10 cellular contexts compared by ENCODE assay signal in genomic region chr19:33390120-33390907, GRCh38. TPM values are rescaled to one million over a fixed set of nuclear protein-coding genes. Genes with fewer than 3 reads are reported as not detected.
A peak's percentile ranks its signal among the peaks of the same experiment; 100 is the strongest.
DNase-seq lines count a peak whose midpoint lies in the region; ATAC-seq and TF ChIP-seq lines count a peak whose summit lies in the region.
"Had no signal": no experiment of that assay in that cellular context is flagged by ENCODE, and none has a peak within 500 bp of the region (broad histone marks: within the 10 kb centered on the region; RNA-seq: fewer than 3 reads in every experiment).

No MANE protein-coding gene starts in this region.

- DNase-seq in HAP-1 (ENCODE audit: low spot score in 2 of 2) (peak; percentile 42 to 76), SKM-1 treated with dmso at 0.1 percent for 144 hours (lab: John Stamatoyannopoulos, UW; ENCODE audit: unreplicated experiment) (peak; percentile 35), heart left ventricle (peak; percentile 39 to 82 (median 61)), putamen (ENCODE audit: low spot score) (peak; percentile 56), NCI-H82 treated with DMSO at 0.1 percent for 48 hours (lab: John Stamatoyannopoulos, UW; ENCODE audit: unreplicated experiment) (no peak)
- no peak for DNase-seq in activated CD4-positive, alpha-beta T cell treated with anti-CD3 and anti-CD28 coated beads, Interleukin-2, amount 50 U/mL, for 1 hour
- DNase-seq in activated CD4-positive, alpha-beta memory T cell treated with anti-CD3 and anti-CD28 coated beads, Interleukin-2, amount 10 ng/mL, durations not matched to agents 7 days and 5 days, result no peak
- DNase-seq: NCI-H226 had no signal

- no peaks in the 10 kb centered on the region for H3K9me3 ChIP-seq in HAP-1
- no peaks in the 10 kb centered on the region for H3K9me3 ChIP-seq in heart left ventricle

- no peak for TF ChIP-seq CTCF in heart left ventricle (IDR thresholded peaks at IDR 0.05)

- TF ChIP-seq POLR2A in heart left ventricle (IDR thresholded peaks at IDR 0.05), result no peak

- H3K4me3 ChIP-seq in HAP-1 (no peak overlapping the region), heart left ventricle (peak overlapping the region in 1 of 12 donors; percentile 10)

- H3K36me3 Mint-ChIP-seq in activated CD4-positive, alpha-beta memory T cell treated with anti-CD3 and anti-CD28 coated beads, Interleukin-2, amount 10 ng/mL, durations not matched to agents 7 days and 5 days (ENCODE audit: low read depth), result peaks cover 2% of the 10 kb centered on the region

- no peak overlapping the region for H3K27ac Mint-ChIP-seq in activated CD4-positive, alpha-beta memory T cell treated with anti-CD3 and anti-CD28 coated beads, Interleukin-2, amount 10 ng/mL, durations not matched to agents 7 days and 5 days
- H3K27ac Mint-ChIP-seq: activated T-helper 2 cell treated with anti-CD3 and anti-CD28 coated beads, Interferon-gamma antibody, Interleukin-2, Interleukin-4, amounts not matched to agents 10 μg/mL and 5 μg/mL and 100 μg/mL, durations not matched to agents 14 hours and 24 hours and 36 hours had no signal

- peak in 3 of 4 donors; percentile 3 to 40 (median 13) for ATAC-seq in heart left ventricle
- ATAC-seq in HG03457 (IDR thresholded peaks at IDR 0.05; ENCODE audit: unreplicated experiment), result no peak

- H3K36me3 ChIP-seq in HAP-1 (replicated peaks) (no peaks in the 10 kb centered on the region), heart left ventricle (peaks cover 0 to 24% (median 7%) of the 10 kb centered on the region in 9 donors)

- H3K4me1 ChIP-seq in HAP-1, result peaks cover 15% of the 10 kb centered on the region
- H3K4me1 ChIP-seq in heart left ventricle, result peaks cover 15 to 87% (median 68%) of the 10 kb centered on the region in 12 donors

- no peaks in the 10 kb centered on the region for H3K4me1 Mint-ChIP-seq in activated CD4-positive, alpha-beta memory T cell treated with anti-CD3 and anti-CD28 coated beads, Interleukin-2, amount 10 ng/mL, durations not matched to agents 7 days and 5 days

- intact Hi-C loops in heart left ventricle (cut with DNase I), result loop anchor here in 2 of 10 donors (2.0 to 10.0 kb wide), 2 partner anchors 14 to 86 kb away; partner anchors contain the start of gene CEBPA (in 1 of the 2)

- POLR2A ChIA-PET in activated CD4-positive, alpha-beta memory T cell treated with anti-CD3 and anti-CD28 coated beads, Interleukin-2, amount 10 ng/mL, durations not matched to agents 7 days and 5 days (lab: Charles Lee), result no interaction called here

- no peaks in the 10 kb centered on the region for H3K27me3 Mint-ChIP-seq in activated CD4-positive, alpha-beta memory T cell treated with anti-CD3 and anti-CD28 coated beads, Interleukin-2, amount 10 ng/mL, durations not matched to agents 7 days and 5 days

- H3K27me3 ChIP-seq in HAP-1 (ENCODE audit: low read depth) (no peaks in the 10 kb centered on the region), heart left ventricle (no peaks in the 10 kb centered on the region)

- CTCF ChIA-PET in activated CD4-positive, alpha-beta memory T cell treated with anti-CD3 and anti-CD28 coated beads, Interleukin-2, amount 10 ng/mL, durations not matched to agents 7 days and 5 days (lab: Charles Lee), result no interaction called here

- peak overlapping the region in 11 of 12 donors; percentile 66 to 92 (median 83) for H3K27ac ChIP-seq in heart left ventricle

- 49 to 57% (median 51%) methylated on average over 12 to 19 of the region's 19 CpGs for WGBS in heart left ventricle, 4 donors

- in situ Hi-C loops in HAP-1 (cut with MboI; ENCODE audit: low sequenced_read_pairs), result no loop called here

- H3K9me3 Mint-ChIP-seq in activated CD4-positive, alpha-beta memory T cell treated with anti-CD3 and anti-CD28 coated beads, Interleukin-2, amount 10 ng/mL, durations not matched to agents 7 days and 5 days, result no peaks in the 10 kb centered on the region
- H3K9me3 Mint-ChIP-seq: activated T-helper 2 cell treated with anti-CD3 and anti-CD28 coated beads, Interferon-gamma antibody, Interleukin-2, Interleukin-4, amounts not matched to agents 10 μg/mL and 5 μg/mL and 100 μg/mL, durations not matched to agents 14 hours and 24 hours and 36 hours had no signal

- no peak overlapping the region for H3K4me3 Mint-ChIP-seq in activated CD4-positive, alpha-beta memory T cell treated with anti-CD3 and anti-CD28 coated beads, Interleukin-2, amount 10 ng/mL, durations not matched to agents 7 days and 5 days

RNA-seq across cellular contexts. Expression of gene CEBPG, which starts 16.8 kb away (rescaled TPM):
- 10 to 100 TPM; 11.8 to 18.3 (median 14.7) TPM for total RNA-seq in heart left ventricle
- polyA plus RNA-seq in heart left ventricle, result 10 to 100 TPM; 12.4 to 30.7 TPM
- 10 to 100 TPM; 30.0 to 31.4 TPM for total RNA-seq in activated CD4-positive, alpha-beta memory T cell treated with anti-CD3 and anti-CD28 coated beads, Interleukin-2, amount 10 ng/mL, durations not matched to agents 7 days and 5 days

Comparison
In these comparisons a context has a peak if more than half of its experiments do, and no peak if none do; other contexts are left out.
1. DNase-seq: peak in HAP-1 (2 of 2), SKM-1 treated with dmso at 0.1 percent for 144 hours (single experiment), heart left ventricle (5 of 5) and putamen (single experiment); none in activated CD4-positive, alpha-beta T cell treated with anti-CD3 and anti-CD28 coated beads, Interleukin-2, amount 50 U/mL, for 1 hour (single experiment), activated CD4-positive, alpha-beta memory T cell treated with anti-CD3 and anti-CD28 coated beads, Interleukin-2, amount 10 ng/mL, durations not matched to agents 7 days and 5 days (single experiment) and NCI-H82 treated with DMSO at 0.1 percent for 48 hours (single experiment).